ENCODE assay signal across 7 cellular contexts in genomic region chr6:31980195-31980876, GRCh38. TPM values are rescaled to one million over a fixed set of nuclear protein-coding genes. Genes with fewer than 3 reads are reported as not detected.
DNase-seq lines count a peak whose midpoint lies in the region; ATAC-seq and TF ChIP-seq lines count a peak whose summit lies in the region.
"Not testable (repeated sequence)": the region's sequence is repeated elsewhere in the genome, so short reads cannot be mapped to it uniquely, and the experiment has no call there.

No MANE protein-coding gene starts in this region.

- WGBS in sigmoid colon, 2 donors: 92 to 95% methylated on average over 13 of the region's 13 CpGs

- POLR2A ChIA-PET in Caco-2 (lab: Charles Lee): not testable (repeated sequence)
- POLR2A ChIA-PET in MCF 10A (lab: Yijun Ruan, JAX): interaction anchor here (0.5 to 1.0 kb wide), 2 partner anchors 21 to 133 kb away, joined by 3 read pairs; partner anchors contain the start of gene SKIC2
- POLR2A ChIA-PET in naive thymus-derived CD8-positive, alpha-beta T cell (lab: Charles Lee): interaction anchor here (0.6 to 0.9 kb wide), 2 partner anchors 83 to 774 kb away, joined by 4 read pairs; partner anchors contain the start of gene EHMT2

- H3K4me1 ChIP-seq in Caco-2, sigmoid colon: not testable (repeated sequence)

- H3K9me3 Mint-ChIP-seq in Caco-2 (ENCODE audit: unreplicated experiment); activated CD4-positive, alpha-beta T cell treated with anti-CD3 and anti-CD28 coated beads, Interleukin-2, amount 10 ng/mL, durations not matched to agents 24 days and 14 days; activated naive CD4-positive, alpha-beta T cell treated with anti-CD3 and anti-CD28 coated beads for 36 hours; MCF 10A (ENCODE audit: unreplicated experiment); naive thymus-derived CD8-positive, alpha-beta T cell: not testable (repeated sequence)

- not testable (repeated sequence) for H3K4me1 Mint-ChIP-seq in Caco-2 (ENCODE audit: low read depth, unreplicated experiment); activated CD4-positive, alpha-beta T cell treated with anti-CD3 and anti-CD28 coated beads, Interleukin-2, amount 10 ng/mL, durations not matched to agents 24 days and 14 days; MCF 10A (ENCODE audit: insufficient read depth, unreplicated experiment)
- peaks cover 16% of the 10 kb centered on the region for H3K4me1 Mint-ChIP-seq in activated naive CD4-positive, alpha-beta T cell treated with anti-CD3 and anti-CD28 coated beads for 36 hours (ENCODE audit: low read depth)
- H3K4me1 Mint-ChIP-seq in naive thymus-derived CD8-positive, alpha-beta T cell: peaks cover 2 to 20% (median 14%) of the 10 kb centered on the region in 4 donors

- not testable (repeated sequence) for H3K27me3 Mint-ChIP-seq in Caco-2 (ENCODE audit: insufficient read depth, unreplicated experiment); activated CD4-positive, alpha-beta T cell treated with anti-CD3 and anti-CD28 coated beads, Interleukin-2, amount 10 ng/mL, durations not matched to agents 24 days and 14 days; activated naive CD4-positive, alpha-beta T cell treated with anti-CD3 and anti-CD28 coated beads for 36 hours (ENCODE audit: low read depth); MCF 10A (ENCODE audit: insufficient read depth, unreplicated experiment); naive thymus-derived CD8-positive, alpha-beta T cell

- not testable (repeated sequence) for H3K4me3 ChIP-seq in Caco-2 (ENCODE audit: low read depth, low read length); sigmoid colon

- CTCF ChIA-PET in Caco-2 (lab: Charles Lee); activated naive CD4-positive, alpha-beta T cell treated with anti-CD3 and anti-CD28 coated beads for 36 hours (lab: Charles Lee): not testable (repeated sequence)
- CTCF ChIA-PET in MCF 10A (lab: Yijun Ruan, JAX): interaction anchor here (0.6 kb wide), 1 partner anchor 10 kb away, joined by 3 read pairs; no protein-coding TSS in a partner anchor

- TF ChIP-seq EP300 in sigmoid colon (IDR thresholded peaks at IDR 0.05): not testable (repeated sequence)

- TF ChIP-seq POLR2A in sigmoid colon (IDR thresholded peaks at IDR 0.05): not testable (repeated sequence)

- not testable (repeated sequence) for H3K9me3 ChIP-seq in Caco-2, sigmoid colon

- intact Hi-C loops in Caco-2 (cut with micrococcal nuclease; ENCODE audit: unreplicated experiment); activated CD4-positive, alpha-beta T cell treated with anti-CD3 and anti-CD28 coated beads, Interleukin-2, amount 10 ng/mL, durations not matched to agents 24 days and 14 days (cut with micrococcal nuclease); activated naive CD4-positive, alpha-beta T cell treated with anti-CD3 and anti-CD28 coated beads for 36 hours (cut with micrococcal nuclease); MCF 10A (cut with micrococcal nuclease); left cardiac atrium (cut with DNase I); sigmoid colon (cut with DNase I): not testable (repeated sequence)

- not testable (repeated sequence) for H3K27ac ChIP-seq in sigmoid colon

- H3K27me3 ChIP-seq in Caco-2 (replicated peaks; ENCODE audit: control insufficient read depth, insufficient read depth, low read length); sigmoid colon: not testable (repeated sequence)

- not testable (repeated sequence) for H3K36me3 ChIP-seq in Caco-2 (ENCODE audit: control insufficient read depth, insufficient read depth, low read length)
- H3K36me3 ChIP-seq in sigmoid colon: peaks cover 0 to 11% (median 9%) of the 10 kb centered on the region in 4 donors

- not testable (repeated sequence) for BruUV-seq in Caco-2 (replicated peaks; lab: Mats Ljungman, UMichigan); MCF 10A (replicated peaks; lab: Mats Ljungman, UMichigan)

- not testable (repeated sequence) for ATAC-seq in left cardiac atrium; naive thymus-derived CD8-positive, alpha-beta T cell

- not testable (repeated sequence) for H3K4me3 Mint-ChIP-seq in Caco-2 (ENCODE audit: unreplicated experiment); activated CD4-positive, alpha-beta T cell treated with anti-CD3 and anti-CD28 coated beads, Interleukin-2, amount 10 ng/mL, durations not matched to agents 24 days and 14 days; activated naive CD4-positive, alpha-beta T cell treated with anti-CD3 and anti-CD28 coated beads for 36 hours; MCF 10A (ENCODE audit: unreplicated experiment); naive thymus-derived CD8-positive, alpha-beta T cell

- H3K36me3 Mint-ChIP-seq in Caco-2 (ENCODE audit: insufficient read depth, unreplicated experiment); activated CD4-positive, alpha-beta T cell treated with anti-CD3 and anti-CD28 coated beads, Interleukin-2, amount 10 ng/mL, durations not matched to agents 24 days and 14 days (ENCODE audit: low read depth); activated naive CD4-positive, alpha-beta T cell treated with anti-CD3 and anti-CD28 coated beads for 36 hours (ENCODE audit: low read depth); MCF 10A (ENCODE audit: insufficient read depth, unreplicated experiment); naive thymus-derived CD8-positive, alpha-beta T cell: not testable (repeated sequence)

- not testable (repeated sequence) for DNase-seq in Caco-2; activated CD4-positive, alpha-beta T cell treated with anti-CD3 and anti-CD28 coated beads, Interleukin-2, amount 10 ng/mL, durations not matched to agents 24 days and 14 days; activated naive CD4-positive, alpha-beta T cell treated with anti-CD3 and anti-CD28 coated beads for 36 hours; MCF 10A (ENCODE audit: unreplicated experiment)
- peak; percentile 18 for DNase-seq in left cardiac atrium
- DNase-seq in naive thymus-derived CD8-positive, alpha-beta T cell: peak in 1 of 10 donors; percentile 42
- peak; percentile 39 for DNase-seq in sigmoid colon

- H3K27ac Mint-ChIP-seq in Caco-2 (ENCODE audit: unreplicated experiment) (peak overlapping the region; percentile 6), MCF 10A (ENCODE audit: low read depth, unreplicated experiment) (peak overlapping the region; percentile 6)
- H3K27ac Mint-ChIP-seq in activated CD4-positive, alpha-beta T cell treated with anti-CD3 and anti-CD28 coated beads, Interleukin-2, amount 10 ng/mL, durations not matched to agents 24 days and 14 days: peak overlapping the region; percentile 43
- peak overlapping the region; percentile 76 for H3K27ac Mint-ChIP-seq in activated naive CD4-positive, alpha-beta T cell treated with anti-CD3 and anti-CD28 coated beads for 36 hours
- peak overlapping the region in 9 of 10 donors; percentile 20 to 95 (median 86) for H3K27ac Mint-ChIP-seq in naive thymus-derived CD8-positive, alpha-beta T cell

- not testable (repeated sequence) for TF ChIP-seq CTCF in Caco-2 (IDR thresholded peaks at IDR 0.05; ENCODE audit: insufficient read depth in 1 of 2, low read depth in 1 of 2, low read length in 1 of 2, severe bottlenecking in 1 of 2, unreplicated experiment in 1 of 2); MCF 10A (IDR thresholded peaks at IDR 0.05; ENCODE audit: unreplicated experiment); sigmoid colon (IDR thresholded peaks at IDR 0.05)

RNA-seq across cellular contexts. Expression of gene C4A, which starts 1.5 kb away (rescaled TPM):
- total RNA-seq in Caco-2 (2022) (1.0 and 1.5 TPM in 2 replicates), MCF 10A (2022) (7.7 and 16.2 TPM in 2 replicates), left cardiac atrium (100 to 1,000 TPM; 199 to 206 TPM), sigmoid colon (100 to 1,000 TPM in 3 of 4 donors, 10 to 100 TPM in 1; 46.7 to 254 (median 179) TPM)
- total RNA-seq in activated CD4-positive, alpha-beta T cell treated with anti-CD3 and anti-CD28 coated beads, Interleukin-2, amount 10 ng/mL, durations not matched to agents 24 days and 14 days: 2.7 and 3.3 TPM in 2 replicates
- 1 to 10 TPM; 3.2 to 3.5 TPM for total RNA-seq in activated naive CD4-positive, alpha-beta T cell treated with anti-CD3 and anti-CD28 coated beads for 36 hours
- 1 to 10 TPM; 5.9 to 6.0 TPM for total RNA-seq in naive thymus-derived CD8-positive, alpha-beta T cell
- polyA plus RNA-seq in naive thymus-derived CD8-positive, alpha-beta T cell: under 1 TPM in 1 of 3 donors, not detected in 2; 0.81 TPM
- 10 to 100 TPM in 1 of 3 donors, 1 to 10 TPM in 2; 2.3 to 63.4 (median 3.0) TPM for polyA plus RNA-seq in sigmoid colon

RNA-seq across cellular contexts. Expression of gene DXO, which starts 8.4 kb away (rescaled TPM):
- total RNA-seq in Caco-2 (2022) (22.4 and 23.7 TPM in 2 replicates), MCF 10A (2022) (39.1 and 41.4 TPM in 2 replicates), left cardiac atrium (10 to 100 TPM; 12.8 to 20.9 TPM), sigmoid colon (10 to 100 TPM; 11.4 to 22.7 (median 18.3) TPM)
- 13.2 and 14.1 TPM in 2 replicates for total RNA-seq in activated CD4-positive, alpha-beta T cell treated with anti-CD3 and anti-CD28 coated beads, Interleukin-2, amount 10 ng/mL, durations not matched to agents 24 days and 14 days
- total RNA-seq in activated naive CD4-positive, alpha-beta T cell treated with anti-CD3 and anti-CD28 coated beads for 36 hours: 10 to 100 TPM; 12.5 to 13.0 TPM
- 10 to 100 TPM; 36.4 to 41.0 TPM for total RNA-seq in naive thymus-derived CD8-positive, alpha-beta T cell
- 10 to 100 TPM; 12.5 to 16.4 (median 14.5) TPM for polyA plus RNA-seq in naive thymus-derived CD8-positive, alpha-beta T cell
- polyA plus RNA-seq in sigmoid colon: 10 to 100 TPM in 1 of 3 donors, 1 to 10 TPM in 2; 8.4 to 17.3 (median 9.9) TPM

RNA-seq across cellular contexts. Expression of gene SKIC2, which starts 21.4 kb away (rescaled TPM):
- 70.0 and 77.9 TPM in 2 replicates for total RNA-seq in Caco-2 (2022)
- 92.8 and 93.7 TPM in 2 replicates for total RNA-seq in activated CD4-positive, alpha-beta T cell treated with anti-CD3 and anti-CD28 coated beads, Interleukin-2, amount 10 ng/mL, durations not matched to agents 24 days and 14 days
- total RNA-seq in activated naive CD4-positive, alpha-beta T cell treated with anti-CD3 and anti-CD28 coated beads for 36 hours: 100 to 1,000 TPM in 1 of 2 experiments, 10 to 100 TPM in 1; 93.6 to 101 TPM
- 53.1 and 66.2 TPM in 2 replicates for total RNA-seq in MCF 10A (2022)
- 10 to 100 TPM; 36.8 to 45.1 TPM for total RNA-seq in left cardiac atrium
- total RNA-seq in naive thymus-derived CD8-positive, alpha-beta T cell: 100 to 1,000 TPM; 130 to 141 TPM
- 10 to 100 TPM; 18.1 to 19.9 (median 19.4) TPM for polyA plus RNA-seq in naive thymus-derived CD8-positive, alpha-beta T cell
- total RNA-seq in sigmoid colon: 10 to 100 TPM; 22.1 to 73.4 (median 33.4) TPM
- 10 to 100 TPM; 25.0 to 68.2 (median 30.6) TPM for polyA plus RNA-seq in sigmoid colon

RNA-seq across cellular contexts. Expression of gene NELFE, which starts 21.6 kb away (rescaled TPM):
- total RNA-seq in Caco-2 (2022) (75.3 and 82.0 TPM in 2 replicates), MCF 10A (2022) (90.7 and 113 TPM in 2 replicates), left cardiac atrium (10 to 100 TPM; 39.8 to 53.7 TPM), sigmoid colon (10 to 100 TPM; 60.1 to 96.9 (median 75.8) TPM)
- total RNA-seq in activated CD4-positive, alpha-beta T cell treated with anti-CD3 and anti-CD28 coated beads, Interleukin-2, amount 10 ng/mL, durations not matched to agents 24 days and 14 days: 85.8 and 88.5 TPM in 2 replicates
- total RNA-seq in activated naive CD4-positive, alpha-beta T cell treated with anti-CD3 and anti-CD28 coated beads for 36 hours: 10 to 100 TPM; 83.2 to 87.4 TPM
- 10 to 100 TPM; 41.7 to 45.1 TPM for total RNA-seq in naive thymus-derived CD8-positive, alpha-beta T cell
- polyA plus RNA-seq in naive thymus-derived CD8-positive, alpha-beta T cell: 10 to 100 TPM; 55.9 to 68.6 (median 66.4) TPM
- polyA plus RNA-seq in sigmoid colon: 10 to 100 TPM; 52.5 to 73.5 (median 58.9) TPM

RNA-seq across cellular contexts. Expression of gene C4B, which starts 34.3 kb away (rescaled TPM):
- total RNA-seq in Caco-2 (2022) (1.1 and 1.4 TPM in 2 replicates), MCF 10A (2022) (7.7 and 12.7 TPM in 2 replicates), left cardiac atrium (100 to 1,000 TPM; 177 to 235 TPM), sigmoid colon (100 to 1,000 TPM in 2 of 4 donors, 10 to 100 TPM in 2; 74.2 to 291 (median 155) TPM)
- 2.9 and 3.7 TPM in 2 replicates for total RNA-seq in activated CD4-positive, alpha-beta T cell treated with anti-CD3 and anti-CD28 coated beads, Interleukin-2, amount 10 ng/mL, durations not matched to agents 24 days and 14 days
- total RNA-seq in activated naive CD4-positive, alpha-beta T cell treated with anti-CD3 and anti-CD28 coated beads for 36 hours: 1 to 10 TPM; 2.7 to 3.3 TPM
- 1 to 10 TPM; 7.7 to 8.7 TPM for total RNA-seq in naive thymus-derived CD8-positive, alpha-beta T cell
- under 1 TPM in 1 of 3 donors, not detected in 2; 0.31 TPM for polyA plus RNA-seq in naive thymus-derived CD8-positive, alpha-beta T cell
- polyA plus RNA-seq in sigmoid colon: 10 to 100 TPM in 1 of 3 donors, 1 to 10 TPM in 2; 3.2 to 64.7 (median 4.2) TPM

Comparison
In these comparisons a context has a peak if more than half of its experiments do, and no peak if none do; other contexts are left out.
1. H3K27ac Mint-ChIP-seq: peak in every context shown above with its lines; median percentile 86 in naive thymus-derived CD8-positive, alpha-beta T cell; 76 in activated naive CD4-positive, alpha-beta T cell treated with anti-CD3 and anti-CD28 coated beads for 36 hours; 43 in activated CD4-positive, alpha-beta T cell treated with anti-CD3 and anti-CD28 coated beads, Interleukin-2, amount 10 ng/mL, durations not matched to agents 24 days and 14 days; 6 in Caco-2; 6 in MCF 10A.